Comparison of ENCODE assay signal across 33 cellular contexts in genomic region chr17:63490858-63491400, GRCh38. TPM values are rescaled to one million over a fixed set of nuclear protein-coding genes. Genes with fewer than 3 reads are reported as not detected.
A peak's percentile ranks its signal among the peaks of the same experiment; 100 is the strongest.
DNase-seq lines count a peak whose midpoint lies in the region; ATAC-seq, FAIRE-seq and TF ChIP-seq lines count a peak whose summit lies in the region.
"Had no signal": no experiment of that assay in that cellular context is flagged by ENCODE, and none has a peak within 500 bp of the region (broad histone marks: within the 10 kb centered on the region; RNA-seq: fewer than 3 reads in every experiment).

No MANE protein-coding gene starts in this region.

- WGBS in K562 (ENCODE audit: insufficient coverage, low coverage, missing lambda C conversion rate) = 14% methylated on average over 22 of the region's 22 CpGs

- no peak for TF ChIP-seq RAD21 in K562 (CRISPR knock-in tag; conservative IDR thresholded peaks at IDR 0.05 in 1 of 2, IDR thresholded peaks at IDR 0.05 in 1 of 2)

- H3K27ac Mint-ChIP-seq in HFFc6 = no peak overlapping the region
- H3K27ac Mint-ChIP-seq in activated naive CD4-positive, alpha-beta T cell treated with anti-CD3 and anti-CD28 coated beads for 36 hours = no peak overlapping the region
- H3K27ac Mint-ChIP-seq in activated CD8-positive, alpha-beta T cell treated with anti-CD3 and anti-CD28 coated beads, Interleukin-2, amount 10 ng/mL, durations not matched to agents 7 days and 5 days = no peak overlapping the region
- H3K27ac Mint-ChIP-seq: CD4-positive, CD25-positive, alpha-beta regulatory T cell; CD8-positive, alpha-beta memory T cell had no signal

- no TSS peak for BruUV-seq in K562 (replicated peaks; lab: Mats Ljungman, UMichigan)

- no peak for TF ChIP-seq POLR2A in K562 (conservative IDR thresholded peaks at IDR 0.05)

- TF ChIP-seq CTCF in K562 (IDR thresholded peaks at IDR 0.05 in 2 of 3, conservative IDR thresholded peaks at IDR 0.05 in 1 of 3; ENCODE audit: insufficient read depth in 2 of 3, low read depth in 1 of 3, low read length in 3 of 3) (no peak), osteoblast (IDR thresholded peaks at IDR 0.05; ENCODE audit: extremely low read depth, low read depth, low read length) (no peak), HFFc6 (IDR thresholded peaks at IDR 0.05) (no peak)

- H3K36me3 ChIP-seq in H7 (replicated peaks; ENCODE audit: control insufficient read depth, insufficient read depth, low read length) (no peaks in the 10 kb centered on the region), K562 (ENCODE audit: control insufficient read depth, insufficient read depth, low read length) (no peaks in the 10 kb centered on the region), osteoblast (ENCODE audit: insufficient read depth, low read length) (no peaks in the 10 kb centered on the region)
- H3K36me3 ChIP-seq: BLaER1 had no signal

- POLR2A ChIA-PET in K562 (lab: Yijun Ruan, JAX) = no interaction called here
- POLR2A ChIA-PET in activated CD8-positive, alpha-beta T cell treated with anti-CD3 and anti-CD28 coated beads, Interleukin-2, amount 10 ng/mL, durations not matched to agents 7 days and 5 days (lab: Charles Lee) = no interaction called here

- H3K9me3 ChIP-seq in K562 (replicated peaks; ENCODE audit: control insufficient read depth, insufficient read depth, low read depth, low read length) (no peaks in the 10 kb centered on the region), osteoblast (ENCODE audit: low read depth, low read length) (no peaks in the 10 kb centered on the region)
- H3K9me3 ChIP-seq: BE2C, BLaER1 had no signal

- H3K4me1 Mint-ChIP-seq in HFFc6 (ENCODE audit: low read depth) = peaks cover 7% of the 10 kb centered on the region
- H3K4me1 Mint-ChIP-seq in activated naive CD4-positive, alpha-beta T cell treated with anti-CD3 and anti-CD28 coated beads for 36 hours (ENCODE audit: low read depth) = no peaks in the 10 kb centered on the region
- H3K4me1 Mint-ChIP-seq in activated CD8-positive, alpha-beta T cell treated with anti-CD3 and anti-CD28 coated beads, Interleukin-2, amount 10 ng/mL, durations not matched to agents 7 days and 5 days (ENCODE audit: low read depth) = no peaks in the 10 kb centered on the region
- H3K4me1 Mint-ChIP-seq: CD14-positive monocyte; CD4-positive, alpha-beta memory T cell; CD4-positive, CD25-positive, alpha-beta regulatory T cell; CD8-positive, alpha-beta memory T cell had no signal

- H3K4me2 ChIP-seq in K562 (ENCODE audit: insufficient read depth, low read length) (no peak overlapping the region), osteoblast (ENCODE audit: insufficient read depth, low read length) (no peak overlapping the region)
- H3K4me2 ChIP-seq: BLaER1 had no signal

- DNase-seq in H7 (peak; percentile 52), K562 (ENCODE audit: extremely low read depth in 1 of 4, low spot score in 3 of 4) (no peak), islet precursor cell (peak; percentile 52), osteoblast (ENCODE audit: insufficient read length, low spot score, missing footprints) (peak; percentile 22), HFFc6 (no peak)
- DNase-seq in activated naive CD4-positive, alpha-beta T cell treated with anti-CD3 and anti-CD28 coated beads for 36 hours = no peak
- DNase-seq in activated CD8-positive, alpha-beta T cell treated with anti-CD3 and anti-CD28 coated beads, Interleukin-2, amount 10 ng/mL, durations not matched to agents 7 days and 5 days = no peak
- DNase-seq: 8988T; ACHN; BE2C; C1 segment of cervical spinal cord; CD4-positive, alpha-beta memory T cell; CD4-positive, CD25-positive, alpha-beta regulatory T cell; COR-L47; DMS 273 treated with DMSO at 0.1 percent for 48 hours; DMS153; DMS53; DMS79; DND-41; EL; GDM1 had no signal

- CTCF ChIA-PET in K562 (lab: Yijun Ruan, JAX; ENCODE audit: low intra/inter-chr PET ratio) = no interaction called here
- CTCF ChIA-PET in activated naive CD4-positive, alpha-beta T cell treated with anti-CD3 and anti-CD28 coated beads for 36 hours (lab: Charles Lee) = no interaction called here
- CTCF ChIA-PET in activated CD8-positive, alpha-beta T cell treated with anti-CD3 and anti-CD28 coated beads, Interleukin-2, amount 10 ng/mL, durations not matched to agents 7 days and 5 days (lab: Charles Lee) = no interaction called here

- TF ChIP-seq EP300 in K562 (IDR thresholded peaks at IDR 0.05; ENCODE audit: low read length) = no peak

- intact Hi-C loops in K562 (cut with micrococcal nuclease) = no loop called here
- intact Hi-C loops in activated naive CD4-positive, alpha-beta T cell treated with anti-CD3 and anti-CD28 coated beads for 36 hours (cut with micrococcal nuclease) = no loop called here

- H3K4me3 ChIP-seq in H7 (ENCODE audit: insufficient read depth, low read depth, low read length) (no peak overlapping the region), K562 (no peak overlapping the region), osteoblast (ENCODE audit: insufficient read depth, low read length) (no peak overlapping the region)
- H3K4me3 ChIP-seq: BLaER1, GM12878 had no signal

- ATAC-seq in K562 = no peak
- ATAC-seq in GM18858 (IDR thresholded peaks at IDR 0.05; ENCODE audit: unreplicated experiment) = no peak
- no peak for ATAC-seq in activated CD8-positive, alpha-beta T cell treated with anti-CD3 and anti-CD28 coated beads, Interleukin-2, amount 10 ng/mL, durations not matched to agents 7 days and 5 days
- ATAC-seq: GM12878 had no signal

- H3K36me3 Mint-ChIP-seq in HFFc6 (ENCODE audit: low read depth) = no peaks in the 10 kb centered on the region
- no peaks in the 10 kb centered on the region for H3K36me3 Mint-ChIP-seq in activated naive CD4-positive, alpha-beta T cell treated with anti-CD3 and anti-CD28 coated beads for 36 hours (ENCODE audit: low read depth)
- no peaks in the 10 kb centered on the region for H3K36me3 Mint-ChIP-seq in activated CD8-positive, alpha-beta T cell treated with anti-CD3 and anti-CD28 coated beads, Interleukin-2, amount 10 ng/mL, durations not matched to agents 7 days and 5 days (ENCODE audit: low read depth)
- H3K36me3 Mint-ChIP-seq: CD14-positive monocyte; CD4-positive, CD25-positive, alpha-beta regulatory T cell had no signal

- no peaks in the 10 kb centered on the region for H3K9me1 ChIP-seq in K562 (ENCODE audit: control insufficient read depth, insufficient read depth, low read length)

- H3K4me1 ChIP-seq in K562 (replicated peaks in 1 of 2; ENCODE audit: control insufficient read depth in 2 of 2, insufficient read depth in 2 of 2, low read length in 2 of 2) (peaks cover 0 to 13% of the 10 kb centered on the region in 2 experiments; a peak in 1 of 5 replicates), osteoblast (ENCODE audit: insufficient read depth, low read length) (no peaks in the 10 kb centered on the region)
- H3K4me1 ChIP-seq: BLaER1 had no signal

- no peak overlapping the region for H3K27ac ChIP-seq in K562 (ENCODE audit: extremely low read depth, low read depth, low read length)
- no peak overlapping the region for H3K27ac ChIP-seq in osteoblast (ENCODE audit: low read depth, low read length)
- H3K27ac ChIP-seq: BLaER1 had no signal

- H2AFZ ChIP-seq in K562 (ENCODE audit: low read depth, low read length) = no peak overlapping the region
- no peak overlapping the region for H2AFZ ChIP-seq in osteoblast (ENCODE audit: low read length)

- H3K9ac ChIP-seq in K562 (ENCODE audit: insufficient read depth in 1 of 2, low read depth in 2 of 2, low read length in 2 of 2) = peak overlapping the region in 1 of 2 experiments; percentile 33; a peak in 1 of 4 replicates
- H3K9ac ChIP-seq: BLaER1 had no signal

- H4K20me1 ChIP-seq in K562 (replicated peaks; ENCODE audit: control insufficient read depth, insufficient read depth, low read length) (peaks cover 3% of the 10 kb centered on the region; the same call in 1 of the 2 replicates), osteoblast (ENCODE audit: insufficient read depth, low read length) (no peaks in the 10 kb centered on the region)
- H4K20me1 ChIP-seq: BLaER1 had no signal

- H3K9me3 Mint-ChIP-seq in HFFc6 = no peaks in the 10 kb centered on the region
- no peaks in the 10 kb centered on the region for H3K9me3 Mint-ChIP-seq in activated naive CD4-positive, alpha-beta T cell treated with anti-CD3 and anti-CD28 coated beads for 36 hours
- H3K9me3 Mint-ChIP-seq in activated CD8-positive, alpha-beta T cell treated with anti-CD3 and anti-CD28 coated beads, Interleukin-2, amount 10 ng/mL, durations not matched to agents 7 days and 5 days (ENCODE audit: insufficient read depth) = no peaks in the 10 kb centered on the region
- H3K9me3 Mint-ChIP-seq: CD14-positive monocyte; CD4-positive, alpha-beta memory T cell; CD8-positive, alpha-beta memory T cell had no signal

- H3K27me3 Mint-ChIP-seq in HFFc6 (ENCODE audit: insufficient read depth) = peaks cover 34% of the 10 kb centered on the region
- H3K27me3 Mint-ChIP-seq in activated naive CD4-positive, alpha-beta T cell treated with anti-CD3 and anti-CD28 coated beads for 36 hours (ENCODE audit: low read depth) = no peaks in the 10 kb centered on the region
- no peaks in the 10 kb centered on the region for H3K27me3 Mint-ChIP-seq in activated CD8-positive, alpha-beta T cell treated with anti-CD3 and anti-CD28 coated beads, Interleukin-2, amount 10 ng/mL, durations not matched to agents 7 days and 5 days (ENCODE audit: low read depth)
- H3K27me3 Mint-ChIP-seq: CD4-positive, alpha-beta memory T cell had no signal

- no peak overlapping the region for H3K4me3 Mint-ChIP-seq in HFFc6
- H3K4me3 Mint-ChIP-seq in activated naive CD4-positive, alpha-beta T cell treated with anti-CD3 and anti-CD28 coated beads for 36 hours = no peak overlapping the region
- no peak overlapping the region for H3K4me3 Mint-ChIP-seq in activated CD8-positive, alpha-beta T cell treated with anti-CD3 and anti-CD28 coated beads, Interleukin-2, amount 10 ng/mL, durations not matched to agents 7 days and 5 days
- H3K4me3 Mint-ChIP-seq: CD14-positive monocyte; CD4-positive, alpha-beta memory T cell; CD4-positive, CD25-positive, alpha-beta regulatory T cell; CD8-positive, alpha-beta memory T cell had no signal

- H3K27me3 ChIP-seq in H7 (ENCODE audit: control insufficient read depth, insufficient read depth, low read length) (no peaks in the 10 kb centered on the region), K562 (ENCODE audit: control insufficient read depth in 2 of 2, insufficient read depth in 2 of 2, low read length in 2 of 2) (peaks cover 52 to 82% of the 10 kb centered on the region in 2 experiments; a peak in 4 of 5 replicates), osteoblast (ENCODE audit: insufficient read depth, low read length) (peaks cover 12% of the 10 kb centered on the region)
- H3K27me3 ChIP-seq: BE2C, BLaER1 had no signal

- H3K79me2 ChIP-seq in K562 (ENCODE audit: control insufficient read depth, insufficient read depth, low read length) (no peaks in the 10 kb centered on the region), osteoblast (ENCODE audit: insufficient read depth, low read length) (no peaks in the 10 kb centered on the region)

- in situ Hi-C loops in K562 (cut with MboI) = no loop called here

- FAIRE-seq in K562 (lab: Jason Lieb, UNC) = no peak
- FAIRE-seq: A204.1, GM12878, GM12892, GM18507, GM19239 had no signal

RNA-seq across cellular contexts. Expression of gene ACE, which starts 14.1 kb away (rescaled TPM):
- 4.6 and 7.6 TPM in 2 replicates for total RNA-seq in H7 (2014; rRNA removed; shearing (Covaris generic))
- total RNA-seq in K562 (2011; cell fraction: chromatin; rRNA removed; ENCODE audit: low replicate concordance) = 7.6 and 13.1 TPM in 2 replicates
- 8.2 and 9.7 TPM in 2 replicates for total RNA-seq in K562 (2011; cell fraction: nucleolus; rRNA removed)
- total RNA-seq in K562 (2011; cell fraction: nucleoplasm; rRNA removed) = 6.2 and 6.5 TPM in 2 replicates
- total RNA-seq in K562 (2014; rRNA removed) (0.61 and 2.5 TPM in 2 replicates), K562 (2014; rRNA removed; fragmentation: Illumina TruSeq; extraction: Trizol) (0.18 and 0.29 TPM in 2 replicates), K562 (2015; rRNA removed; fragmentation: Illumina TruSeq; extraction: Trizol) (0.34 and 0.54 TPM in 2 replicates), K562 (2021) (1.6 and 1.8 TPM in 2 replicates), osteoblast (10.1 and 17.7 TPM in 2 replicates)
- polyA plus RNA-seq in K562 (2011; rRNA removed) (0.22 and 0.29 TPM in 2 replicates), K562 (2014; fragmentation: Illumina TruSeq; extraction: Trizol) (0.39 and 0.53 TPM in 2 replicates), K562 (2014; fragmentation: Nextera tagmentation; extraction: Ambion mirVana) (under 1 TPM in 1 of 2 experiments, not detected in 1; 0.07 TPM), K562 (2014; rRNA removed) (0.71 and 1.7 TPM in 2 replicates)
- polyA plus RNA-seq in K562 (2011; cell fraction: cytosol; rRNA removed) = 0.63 and 1.3 TPM in 2 replicates
- 0.95 and 3.8 TPM in 2 replicates for polyA plus RNA-seq in K562 (2011; cell fraction: nucleus; rRNA removed)
- 1.7 and 2.6 TPM in 2 replicates for polyA plus RNA-seq in K562 (2012)
- 0.21 and 0.95 TPM in 2 replicates for polyA minus RNA-seq in K562 (2011; rRNA and poly(A)+ RNA removed)
- polyA minus RNA-seq in K562 (2011; cell fraction: cytosol; rRNA and poly(A)+ RNA removed) = 1.2 TPM in 2 replicates
- 1.7 and 3.2 TPM in 2 replicates for polyA minus RNA-seq in K562 (2011; cell fraction: nucleus; rRNA and poly(A)+ RNA removed)
- 1 to 10 TPM; 1.6 to 2.1 (median 1.7) TPM for total RNA-seq in HFFc6 (2021; fragmentation: NEBNext Ultra II Directional; extraction: Animal tissue kit (Norgen Biotek cat#: 25700))
- total RNA-seq in activated naive CD4-positive, alpha-beta T cell treated with anti-CD3 and anti-CD28 coated beads for 36 hours = under 1 TPM; 0.12 to 0.50 TPM
- under 1 TPM in 1 of 2 experiments, not detected in 1; 0.18 TPM for total RNA-seq in activated CD8-positive, alpha-beta T cell treated with anti-CD3 and anti-CD28 coated beads, Interleukin-2, amount 10 ng/mL, durations not matched to agents 7 days and 5 days
- polyA plus RNA-seq: CD14-positive monocyte, GM12878 had no signal

RNA-seq across cellular contexts. Expression of gene KCNH6, which starts 32.2 kb away (rescaled TPM):
- 1.5 and 1.6 TPM in 2 replicates for total RNA-seq in H7 (2014; rRNA removed; shearing (Covaris generic))
- total RNA-seq in K562 (2011; cell fraction: chromatin; rRNA removed; ENCODE audit: low replicate concordance) = not detected in 2 replicates
- not detected in 2 replicates for total RNA-seq in K562 (2011; cell fraction: nucleolus; rRNA removed)
- not detected in 2 replicates for total RNA-seq in K562 (2011; cell fraction: nucleoplasm; rRNA removed)
- not detected in 2 replicates for total RNA-seq in K562 (2014; rRNA removed)
- not detected in 2 replicates for total RNA-seq in K562 (2014; rRNA removed; fragmentation: Illumina TruSeq; extraction: Trizol)
- total RNA-seq in K562 (2015; rRNA removed; fragmentation: Illumina TruSeq; extraction: Trizol) = not detected in 2 replicates
- total RNA-seq in K562 (2021) = not detected in 2 replicates
- not detected in 2 replicates for polyA plus RNA-seq in K562 (2011; rRNA removed)
- not detected in 2 replicates for polyA plus RNA-seq in K562 (2011; cell fraction: cytosol; rRNA removed)
- not detected in 2 replicates for polyA plus RNA-seq in K562 (2011; cell fraction: nucleus; rRNA removed)
- not detected in 2 replicates for polyA plus RNA-seq in K562 (2012)
- polyA plus RNA-seq in K562 (2014; fragmentation: Illumina TruSeq; extraction: Trizol) = not detected in 2 replicates
- not detected for polyA plus RNA-seq in K562 (2014; fragmentation: Nextera tagmentation; extraction: Ambion mirVana)
- polyA plus RNA-seq in K562 (2014; rRNA removed) = not detected in 2 replicates
- not detected in 2 replicates for polyA minus RNA-seq in K562 (2011; rRNA and poly(A)+ RNA removed)
- polyA minus RNA-seq in K562 (2011; cell fraction: cytosol; rRNA and poly(A)+ RNA removed) = not detected in 2 replicates
- polyA minus RNA-seq in K562 (2011; cell fraction: nucleus; rRNA and poly(A)+ RNA removed) = not detected in 2 replicates
- not detected in 2 replicates for total RNA-seq in osteoblast
- not detected for total RNA-seq in HFFc6 (2021; fragmentation: NEBNext Ultra II Directional; extraction: Animal tissue kit (Norgen Biotek cat#: 25700))
- not detected for total RNA-seq in activated naive CD4-positive, alpha-beta T cell treated with anti-CD3 and anti-CD28 coated beads for 36 hours
- not detected for total RNA-seq in activated CD8-positive, alpha-beta T cell treated with anti-CD3 and anti-CD28 coated beads, Interleukin-2, amount 10 ng/mL, durations not matched to agents 7 days and 5 days
- total RNA-seq: A673; CD4-positive, alpha-beta memory T cell; CD4-positive, CD25-positive, alpha-beta regulatory T cell; CD8-positive, alpha-beta memory T cell; Daoy; G401; GM12878 had no signal
- polyA plus RNA-seq: CD14-positive monocyte; CD4-positive, alpha-beta memory T cell; CD4-positive, CD25-positive, alpha-beta regulatory T cell; CD8-positive, alpha-beta memory T cell; GM12878 had no signal

RNA-seq across cellular contexts. Expression of gene CYB561, which starts 44.8 kb away (rescaled TPM):
- total RNA-seq in H7 (2014; rRNA removed; shearing (Covaris generic)) = 29.1 and 34.5 TPM in 2 replicates
- 16.5 and 48.0 TPM in 2 replicates for total RNA-seq in K562 (2011; cell fraction: chromatin; rRNA removed; ENCODE audit: low replicate concordance)
- total RNA-seq in K562 (2011; cell fraction: nucleolus; rRNA removed) = 47.9 and 50.5 TPM in 2 replicates
- total RNA-seq in K562 (2011; cell fraction: nucleoplasm; rRNA removed) = 29.9 and 34.5 TPM in 2 replicates
- 21.0 and 25.8 TPM in 2 replicates for total RNA-seq in K562 (2014; rRNA removed)
- 11.9 and 12.8 TPM in 2 replicates for total RNA-seq in K562 (2014; rRNA removed; fragmentation: Illumina TruSeq; extraction: Trizol)
- total RNA-seq in K562 (2015; rRNA removed; fragmentation: Illumina TruSeq; extraction: Trizol) = 15.8 and 17.4 TPM in 2 replicates
- 26.3 and 30.8 TPM in 2 replicates for total RNA-seq in K562 (2021)
- 15.0 and 16.5 TPM in 2 replicates for polyA plus RNA-seq in K562 (2011; rRNA removed)
- polyA plus RNA-seq in K562 (2011; cell fraction: cytosol; rRNA removed) = 16.0 and 38.6 TPM in 2 replicates
- 19.6 and 33.1 TPM in 2 replicates for polyA plus RNA-seq in K562 (2011; cell fraction: nucleus; rRNA removed)
- polyA plus RNA-seq in K562 (2012) = 26.4 and 40.7 TPM in 2 replicates
- 21.6 and 25.2 TPM in 2 replicates for polyA plus RNA-seq in K562 (2014; fragmentation: Illumina TruSeq; extraction: Trizol)
- 1 to 10 TPM; 4.0 to 4.9 TPM for polyA plus RNA-seq in K562 (2014; fragmentation: Nextera tagmentation; extraction: Ambion mirVana)
- polyA plus RNA-seq in K562 (2014; rRNA removed) = 27.9 and 31.3 TPM in 2 replicates
- 7.6 and 10.9 TPM in 2 replicates for polyA minus RNA-seq in K562 (2011; rRNA and poly(A)+ RNA removed)
- 16.5 and 26.0 TPM in 2 replicates for polyA minus RNA-seq in K562 (2011; cell fraction: cytosol; rRNA and poly(A)+ RNA removed)
- 15.5 and 21.2 TPM in 2 replicates for polyA minus RNA-seq in K562 (2011; cell fraction: nucleus; rRNA and poly(A)+ RNA removed)
- total RNA-seq in osteoblast = 32.2 and 33.6 TPM in 2 replicates
- 10 to 100 TPM in 4 of 6 experiments, 1 to 10 TPM in 2; 5.5 to 21.4 (median 15.9) TPM for total RNA-seq in HFFc6 (2021; fragmentation: NEBNext Ultra II Directional; extraction: Animal tissue kit (Norgen Biotek cat#: 25700))
- total RNA-seq in activated naive CD4-positive, alpha-beta T cell treated with anti-CD3 and anti-CD28 coated beads for 36 hours = 1 to 10 TPM; 2.3 to 2.6 TPM
- 1 to 10 TPM; 2.0 to 2.4 TPM for total RNA-seq in activated CD8-positive, alpha-beta T cell treated with anti-CD3 and anti-CD28 coated beads, Interleukin-2, amount 10 ng/mL, durations not matched to agents 7 days and 5 days
- total RNA-seq: G401 had no signal

RNA-seq across cellular contexts. Expression of gene DCAF7, which starts 59.3 kb away (rescaled TPM):
- total RNA-seq in H7 (2014; rRNA removed; shearing (Covaris generic)) = 60.8 and 68.2 TPM in 2 replicates
- total RNA-seq in K562 (2011; cell fraction: chromatin; rRNA removed; ENCODE audit: low replicate concordance) = 38.0 and 39.5 TPM in 2 replicates
- 28.7 and 30.0 TPM in 2 replicates for total RNA-seq in K562 (2011; cell fraction: nucleolus; rRNA removed)
- 37.9 and 48.6 TPM in 2 replicates for total RNA-seq in K562 (2011; cell fraction: nucleoplasm; rRNA removed)
- total RNA-seq in K562 (2014; rRNA removed) (30.8 and 40.8 TPM in 2 replicates), K562 (2014; rRNA removed; fragmentation: Illumina TruSeq; extraction: Trizol) (40.8 and 41.8 TPM in 2 replicates), K562 (2015; rRNA removed; fragmentation: Illumina TruSeq; extraction: Trizol) (40.2 and 41.8 TPM in 2 replicates), K562 (2021) (117 and 123 TPM in 2 replicates), osteoblast (23.3 and 24.6 TPM in 2 replicates)
- polyA plus RNA-seq in K562 (2011; rRNA removed) (55.5 and 99.8 TPM in 2 replicates), K562 (2014; fragmentation: Illumina TruSeq; extraction: Trizol) (76.8 and 82.1 TPM in 2 replicates), K562 (2014; fragmentation: Nextera tagmentation; extraction: Ambion mirVana) (10 to 100 TPM; 35.9 to 38.0 TPM), K562 (2014; rRNA removed) (39.1 and 47.7 TPM in 2 replicates)
- polyA plus RNA-seq in K562 (2011; cell fraction: cytosol; rRNA removed) = 70.8 and 74.0 TPM in 2 replicates
- 36.3 and 49.3 TPM in 2 replicates for polyA plus RNA-seq in K562 (2011; cell fraction: nucleus; rRNA removed)
- 80.2 and 92.9 TPM in 2 replicates for polyA plus RNA-seq in K562 (2012)
- 86.0 and 117 TPM in 2 replicates for polyA minus RNA-seq in K562 (2011; rRNA and poly(A)+ RNA removed)
- polyA minus RNA-seq in K562 (2011; cell fraction: cytosol; rRNA and poly(A)+ RNA removed) = 67.3 and 99.9 TPM in 2 replicates
- 11.7 and 18.8 TPM in 2 replicates for polyA minus RNA-seq in K562 (2011; cell fraction: nucleus; rRNA and poly(A)+ RNA removed)
- total RNA-seq in HFFc6 (2021; fragmentation: NEBNext Ultra II Directional; extraction: Animal tissue kit (Norgen Biotek cat#: 25700)) = 10 to 100 TPM; 58.6 to 67.0 (median 63.3) TPM
- total RNA-seq in activated naive CD4-positive, alpha-beta T cell treated with anti-CD3 and anti-CD28 coated beads for 36 hours = 100 to 1,000 TPM; 102 to 103 TPM
- 100 to 1,000 TPM; 127 TPM for total RNA-seq in activated CD8-positive, alpha-beta T cell treated with anti-CD3 and anti-CD28 coated beads, Interleukin-2, amount 10 ng/mL, durations not matched to agents 7 days and 5 days

Comparison
In these comparisons a context has a peak if more than half of its experiments do, and no peak if none do; other contexts are left out.
1. DNase-seq: peak in H7 (single experiment), islet precursor cell (single experiment) and osteoblast (single experiment); none in K562 (0 of 4), HFFc6 (single experiment), activated naive CD4-positive, alpha-beta T cell treated with anti-CD3 and anti-CD28 coated beads for 36 hours (single experiment) and activated CD8-positive, alpha-beta T cell treated with anti-CD3 and anti-CD28 coated beads, Interleukin-2, amount 10 ng/mL, durations not matched to agents 7 days and 5 days (single experiment).